In the genomic region with DNA sequence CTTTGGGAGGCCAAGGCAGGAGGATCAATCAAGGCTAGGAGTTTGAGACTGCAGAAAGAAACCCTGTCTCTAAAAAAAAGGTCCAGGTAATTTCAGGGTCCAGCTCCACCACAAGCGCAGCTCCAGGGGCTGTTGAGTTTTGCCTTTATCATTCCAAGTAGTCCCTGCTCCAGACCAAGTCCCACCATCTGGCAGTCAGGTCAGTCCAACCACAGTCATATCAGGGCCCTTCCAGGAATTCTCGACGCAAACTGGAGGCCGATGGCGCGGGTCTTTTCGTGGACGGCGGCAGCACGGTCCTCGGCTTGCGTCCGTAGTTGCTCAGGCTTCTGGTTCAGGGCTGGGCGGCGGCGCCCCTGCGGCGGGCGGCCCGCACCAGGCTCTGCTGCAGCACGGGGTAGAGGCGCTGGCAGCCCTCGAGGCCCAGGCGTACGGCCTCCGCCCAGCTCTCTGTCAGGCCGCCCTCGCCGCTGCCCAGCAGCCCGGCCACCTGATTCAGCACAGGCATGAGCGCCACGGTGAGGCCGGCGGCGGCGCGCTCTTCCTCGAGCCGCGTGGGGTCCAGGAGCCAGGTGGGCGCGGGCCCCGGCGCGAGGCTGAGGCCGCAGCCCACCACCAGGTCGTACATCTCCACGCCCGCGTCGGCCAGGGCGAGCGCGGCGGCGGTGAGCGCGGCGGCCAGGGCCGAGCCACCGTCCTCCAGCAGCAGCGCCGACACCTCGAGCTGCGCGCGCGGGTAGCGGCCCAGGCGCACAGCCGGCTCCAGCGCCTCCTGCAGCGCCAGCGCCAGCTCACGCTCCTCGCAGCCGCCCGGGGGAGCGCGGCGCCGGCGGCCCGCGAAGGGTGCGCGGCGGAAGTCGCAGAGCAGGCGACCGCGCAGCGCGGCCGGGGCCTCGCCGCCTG, we compare ENCODE assay signal across 1 cellular context.
A peak's percentile ranks its signal among the peaks of the same experiment; 100 is the strongest.
TF ChIP-seq lines count a peak whose summit lies in the region.

No MANE protein-coding gene starts in this region.

TF ChIP-seq in K562, 482 proteins besides CTCF, POLR2A, EP300 and RAD21 (continued from another document):
- TF ChIP-seq, protein P1, sequence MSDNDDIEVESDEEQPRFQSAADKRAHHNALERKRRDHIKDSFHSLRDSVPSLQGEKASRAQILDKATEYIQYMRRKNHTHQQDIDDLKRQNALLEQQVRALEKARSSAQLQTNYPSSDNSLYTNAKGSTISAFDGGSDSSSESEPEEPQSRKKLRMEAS (CRISPR knock-in tag; IDR thresholded peaks at IDR 0.05) = peak; percentile 69
- peak; percentile 95 for TF ChIP-seq RBM22 (IDR thresholded peaks at IDR 0.05; ENCODE audit: low read depth, low read length, poor library complexity, severe bottlenecking)
- peak; percentile 80 for TF ChIP-seq NR2C2 (CRISPR knock-in tag; IDR thresholded peaks at IDR 0.05)
- no peak for TF ChIP-seq NR2C2 (tag; IDR thresholded peaks at IDR 0.05)
- TF ChIP-seq, protein P2, sequence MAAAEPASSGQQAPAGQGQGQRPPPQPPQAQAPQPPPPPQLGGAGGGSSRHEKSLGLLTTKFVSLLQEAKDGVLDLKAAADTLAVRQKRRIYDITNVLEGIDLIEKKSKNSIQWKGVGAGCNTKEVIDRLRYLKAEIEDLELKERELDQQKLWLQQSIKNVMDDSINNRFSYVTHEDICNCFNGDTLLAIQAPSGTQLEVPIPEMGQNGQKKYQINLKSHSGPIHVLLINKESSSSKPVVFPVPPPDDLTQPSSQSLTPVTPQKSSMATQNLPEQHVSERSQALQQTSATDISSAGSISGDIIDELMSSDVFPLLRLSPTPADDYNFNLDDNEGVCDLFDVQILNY (CRISPR knock-in tag; IDR thresholded peaks at IDR 0.05) = peak; percentile 60; the same call in 1 of the 2 replicates
- TF ChIP-seq ATF7 (IDR thresholded peaks at IDR 0.05) = 0 out of 2 replicates have a peak, but pooled peaks have one; percentile 25
- TF ChIP-seq, protein P3, sequence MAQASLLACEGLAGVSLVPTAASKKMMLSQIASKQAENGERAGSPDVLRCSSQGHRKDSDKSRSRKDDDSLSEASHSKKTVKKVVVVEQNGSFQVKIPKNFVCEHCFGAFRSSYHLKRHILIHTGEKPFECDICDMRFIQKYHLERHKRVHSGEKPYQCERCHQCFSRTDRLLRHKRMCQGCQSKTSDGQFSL (CRISPR knock-in tag; IDR thresholded peaks at IDR 0.05) = 0 out of 2 replicates have a peak, but pooled peaks have one; percentile 18
- TF ChIP-seq, protein P3 (tag; IDR thresholded peaks at IDR 0.05) = no peak
- peak; percentile 67; the same call in 1 of the 2 replicates for TF ChIP-seq SIN3B (IDR thresholded peaks at IDR 0.05; ENCODE audit: low read depth)
- TF ChIP-seq, protein P4, sequence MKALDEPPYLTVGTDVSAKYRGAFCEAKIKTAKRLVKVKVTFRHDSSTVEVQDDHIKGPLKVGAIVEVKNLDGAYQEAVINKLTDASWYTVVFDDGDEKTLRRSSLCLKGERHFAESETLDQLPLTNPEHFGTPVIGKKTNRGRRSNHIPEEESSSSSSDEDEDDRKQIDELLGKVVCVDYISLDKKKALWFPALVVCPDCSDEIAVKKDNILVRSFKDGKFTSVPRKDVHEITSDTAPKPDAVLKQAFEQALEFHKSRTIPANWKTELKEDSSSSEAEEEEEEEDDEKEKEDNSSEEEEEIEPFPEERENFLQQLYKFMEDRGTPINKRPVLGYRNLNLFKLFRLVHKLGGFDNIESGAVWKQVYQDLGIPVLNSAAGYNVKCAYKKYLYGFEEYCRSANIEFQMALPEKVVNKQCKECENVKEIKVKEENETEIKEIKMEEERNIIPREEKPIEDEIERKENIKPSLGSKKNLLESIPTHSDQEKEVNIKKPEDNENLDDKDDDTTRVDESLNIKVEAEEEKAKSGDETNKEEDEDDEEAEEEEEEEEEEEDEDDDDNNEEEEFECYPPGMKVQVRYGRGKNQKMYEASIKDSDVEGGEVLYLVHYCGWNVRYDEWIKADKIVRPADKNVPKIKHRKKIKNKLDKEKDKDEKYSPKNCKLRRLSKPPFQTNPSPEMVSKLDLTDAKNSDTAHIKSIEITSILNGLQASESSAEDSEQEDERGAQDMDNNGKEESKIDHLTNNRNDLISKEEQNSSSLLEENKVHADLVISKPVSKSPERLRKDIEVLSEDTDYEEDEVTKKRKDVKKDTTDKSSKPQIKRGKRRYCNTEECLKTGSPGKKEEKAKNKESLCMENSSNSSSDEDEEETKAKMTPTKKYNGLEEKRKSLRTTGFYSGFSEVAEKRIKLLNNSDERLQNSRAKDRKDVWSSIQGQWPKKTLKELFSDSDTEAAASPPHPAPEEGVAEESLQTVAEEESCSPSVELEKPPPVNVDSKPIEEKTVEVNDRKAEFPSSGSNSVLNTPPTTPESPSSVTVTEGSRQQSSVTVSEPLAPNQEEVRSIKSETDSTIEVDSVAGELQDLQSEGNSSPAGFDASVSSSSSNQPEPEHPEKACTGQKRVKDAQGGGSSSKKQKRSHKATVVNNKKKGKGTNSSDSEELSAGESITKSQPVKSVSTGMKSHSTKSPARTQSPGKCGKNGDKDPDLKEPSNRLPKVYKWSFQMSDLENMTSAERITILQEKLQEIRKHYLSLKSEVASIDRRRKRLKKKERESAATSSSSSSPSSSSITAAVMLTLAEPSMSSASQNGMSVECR (CRISPR knock-in tag; IDR thresholded peaks at IDR 0.05) = peak; percentile 56; the same call in 1 of the 2 replicates
- TF ChIP-seq, protein P5, sequence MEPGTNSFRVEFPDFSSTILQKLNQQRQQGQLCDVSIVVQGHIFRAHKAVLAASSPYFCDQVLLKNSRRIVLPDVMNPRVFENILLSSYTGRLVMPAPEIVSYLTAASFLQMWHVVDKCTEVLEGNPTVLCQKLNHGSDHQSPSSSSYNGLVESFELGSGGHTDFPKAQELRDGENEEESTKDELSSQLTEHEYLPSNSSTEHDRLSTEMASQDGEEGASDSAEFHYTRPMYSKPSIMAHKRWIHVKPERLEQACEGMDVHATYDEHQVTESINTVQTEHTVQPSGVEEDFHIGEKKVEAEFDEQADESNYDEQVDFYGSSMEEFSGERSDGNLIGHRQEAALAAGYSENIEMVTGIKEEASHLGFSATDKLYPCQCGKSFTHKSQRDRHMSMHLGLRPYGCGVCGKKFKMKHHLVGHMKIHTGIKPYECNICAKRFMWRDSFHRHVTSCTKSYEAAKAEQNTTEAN (CRISPR knock-in tag; IDR thresholded peaks at IDR 0.05) = 0 out of 2 replicates have a peak, but pooled peaks have one; percentile 69
- TF ChIP-seq CBFB (CRISPR knock-in tag; IDR thresholded peaks at IDR 0.05) = peak; percentile 33; the same call in 1 of the 2 replicates
- TF ChIP-seq HDAC8 (tag; IDR thresholded peaks at IDR 0.05) = peak; percentile 27; the same call in 1 of the 2 replicates
- peak; percentile 13 to 36; a peak in 1 of 4 replicates for TF ChIP-seq NONO (IDR thresholded peaks at IDR 0.05; ENCODE audit: low read depth in 2 of 2, low read length in 1 of 2)
